Comparison of ENCODE assay signal across 2 cellular contexts in the genomic region with DNA sequence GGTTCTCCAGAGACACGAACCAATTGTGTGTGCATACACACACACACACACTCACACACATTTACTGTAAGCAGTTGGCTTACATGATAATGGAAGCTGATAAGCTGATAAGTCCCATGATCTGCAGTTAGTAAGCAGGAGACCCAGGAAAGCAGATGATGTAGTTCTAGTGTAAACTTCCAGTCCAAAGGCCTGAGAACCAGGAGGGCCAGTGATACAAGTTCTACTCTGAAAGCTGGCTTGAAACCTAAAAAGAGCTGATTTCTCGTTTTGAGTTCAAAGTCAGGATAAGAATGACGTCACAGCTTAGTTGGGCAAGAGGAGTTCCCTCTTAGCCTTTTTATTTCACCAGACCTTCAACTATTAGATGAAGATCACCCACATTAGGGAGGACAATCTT.
TF ChIP-seq lines count a peak whose summit lies in the region.

No MANE protein-coding gene starts in this region.

TF ChIP-seq in GM12878, 131 proteins besides CTCF, POLR2A, EP300 and RAD21:
- TF ChIP-seq ELK1 (IDR thresholded peaks at IDR 0.05; ENCODE audit: low read depth, low read length) = no peak
- TF ChIP-seq ATF7 (IDR thresholded peaks at IDR 0.05; ENCODE audit: low read depth) = peak; percentile 38
- TF ChIP-seq SMC3 (IDR thresholded peaks at IDR 0.05; ENCODE audit: borderline replicate concordance, low read length) = no peak
- no peak for TF ChIP-seq FOXM1 (IDR thresholded peaks at IDR 0.05; ENCODE audit: low read depth, low read length)
- no peak for TF ChIP-seq RELB (IDR thresholded peaks at IDR 0.05; ENCODE audit: low read depth)
- TF ChIP-seq, protein P1, sequence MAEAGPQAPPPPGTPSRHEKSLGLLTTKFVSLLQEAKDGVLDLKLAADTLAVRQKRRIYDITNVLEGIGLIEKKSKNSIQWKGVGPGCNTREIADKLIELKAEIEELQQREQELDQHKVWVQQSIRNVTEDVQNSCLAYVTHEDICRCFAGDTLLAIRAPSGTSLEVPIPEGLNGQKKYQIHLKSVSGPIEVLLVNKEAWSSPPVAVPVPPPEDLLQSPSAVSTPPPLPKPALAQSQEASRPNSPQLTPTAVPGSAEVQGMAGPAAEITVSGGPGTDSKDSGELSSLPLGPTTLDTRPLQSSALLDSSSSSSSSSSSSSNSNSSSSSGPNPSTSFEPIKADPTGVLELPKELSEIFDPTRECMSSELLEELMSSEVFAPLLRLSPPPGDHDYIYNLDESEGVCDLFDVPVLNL (IDR thresholded peaks at IDR 0.05; ENCODE audit: low read depth, low read length) = no peak
- TF ChIP-seq, protein P2, sequence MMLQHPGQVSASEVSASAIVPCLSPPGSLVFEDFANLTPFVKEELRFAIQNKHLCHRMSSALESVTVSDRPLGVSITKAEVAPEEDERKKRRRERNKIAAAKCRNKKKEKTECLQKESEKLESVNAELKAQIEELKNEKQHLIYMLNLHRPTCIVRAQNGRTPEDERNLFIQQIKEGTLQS (IDR thresholded peaks at IDR 0.05; ENCODE audit: borderline replicate concordance, extremely low read depth, low read depth, low read length) = no peak
- no peak for TF ChIP-seq EED (IDR thresholded peaks at IDR 0.05; ENCODE audit: low read depth)

TF ChIP-seq in HepG2, 621 proteins besides CTCF, POLR2A, EP300 and RAD21 (continued from another document):
- TF ChIP-seq FUBP1 (CRISPR knock-in tag; IDR thresholded peaks at IDR 0.05; ENCODE audit: borderline replicate concordance) (no peak), SALL1 (CRISPR knock-in tag; IDR thresholded peaks at IDR 0.05) (no peak), ATF7 (IDR thresholded peaks at IDR 0.05) (peak; percentile 97), ATF7 (CRISPR knock-in tag; IDR thresholded peaks at IDR 0.05) (no peak), ETV6 (CRISPR knock-in tag; conservative IDR thresholded peaks at IDR 0.05) (no peak), FOSL2 (CRISPR knock-in tag; IDR thresholded peaks at IDR 0.05) (no peak), FLYWCH1 (CRISPR knock-in tag; IDR thresholded peaks at IDR 0.05) (no peak), BRD4 (CRISPR knock-in tag; IDR thresholded peaks at IDR 0.05) (no peak), CREB1 (IDR thresholded peaks at IDR 0.05) (peak; percentile 97), CREB1 (CRISPR knock-in tag; IDR thresholded peaks at IDR 0.05) (no peak), ZNF333 (CRISPR knock-in tag; IDR thresholded peaks at IDR 0.05; ENCODE audit: borderline replicate concordance) (no peak), ZNF687 (CRISPR knock-in tag; IDR thresholded peaks at IDR 0.05) (no peak), TCF12 (IDR thresholded peaks at IDR 0.05) (no peak), TCF12 (CRISPR knock-in tag; IDR thresholded peaks at IDR 0.05) (no peak), MIER3 (CRISPR knock-in tag; IDR thresholded peaks at IDR 0.05; ENCODE audit: borderline replicate concordance) (no peak)
